17 cellular contexts compared by ENCODE assay signal in genomic region chr7:98231489-98232275, GRCh38. TPM values are rescaled to one million over a fixed set of nuclear protein-coding genes. Genes with fewer than 3 reads are reported as not detected.
DNase-seq lines count a peak whose midpoint lies in the region; ATAC-seq, FAIRE-seq and TF ChIP-seq lines count a peak whose summit lies in the region.
"Had no signal": no experiment of that assay in that cellular context is flagged by ENCODE, and none has a peak within 500 bp of the region (broad histone marks: within the 10 kb centered on the region; RNA-seq: fewer than 3 reads in every experiment).

No MANE protein-coding gene starts in this region.

- H3K36me3 Mint-ChIP-seq in naive thymus-derived CD4-positive, alpha-beta T cell = peaks cover 0 to 19% (median 3%) of the 10 kb centered on the region in 5 donors

- no peak overlapping the region for H3K4me3 ChIP-seq in K562
- no peak overlapping the region for H3K4me3 ChIP-seq in naive thymus-derived CD4-positive, alpha-beta T cell (ENCODE audit: low read length)

- intact Hi-C loops in K562 (cut with micrococcal nuclease) = no loop called here
- intact Hi-C loops in naive thymus-derived CD4-positive, alpha-beta T cell (cut with micrococcal nuclease) = no loop called here

- H3K27ac ChIP-seq in K562 (ENCODE audit: extremely low read depth, low read depth, low read length) = no peak overlapping the region
- H3K27ac ChIP-seq in naive thymus-derived CD4-positive, alpha-beta T cell (ENCODE audit: low read depth, low read length) = no peak overlapping the region
- H3K27ac ChIP-seq: C4-2B had no signal

- no peak for TF ChIP-seq CTCF in K562 (IDR thresholded peaks at IDR 0.05 in 2 of 3, conservative IDR thresholded peaks at IDR 0.05 in 1 of 3; ENCODE audit: insufficient read depth in 2 of 3, low read depth in 1 of 3, low read length in 3 of 3)

- TF ChIP-seq RAD21 in K562 (CRISPR knock-in tag; conservative IDR thresholded peaks at IDR 0.05 in 1 of 2, IDR thresholded peaks at IDR 0.05 in 1 of 2) = no peak

- H3K4me3 Mint-ChIP-seq in stimulated activated naive CD8-positive, alpha-beta T cell treated with anti-CD3 and anti-CD28 coated beads, Interleukin-15, amount 100 ng/mL, for 72 hours = no peak overlapping the region
- H3K4me3 Mint-ChIP-seq in naive thymus-derived CD4-positive, alpha-beta T cell = no peak overlapping the region
- H3K4me3 Mint-ChIP-seq: CD4-positive, alpha-beta memory T cell had no signal

- no peaks in the 10 kb centered on the region for H3K9me1 ChIP-seq in K562 (ENCODE audit: control insufficient read depth, insufficient read depth, low read length)

- no peak for DNase-seq in stimulated activated naive CD8-positive, alpha-beta T cell treated with anti-CD3 and anti-CD28 coated beads, Interleukin-15, amount 100 ng/mL, for 72 hours
- DNase-seq in stimulated activated naive CD8-positive, alpha-beta T cell treated with anti-CD3 and anti-CD28 coated beads, Interleukin-15, Interleukin-2, amounts not matched to agents 100 U/mL and 50 U/mL, for 24 hours = no peak
- DNase-seq in K562 (ENCODE audit: extremely low read depth in 1 of 4, low spot score in 3 of 4) (peak in 2 of 4 experiments; percentile 10 to 13), LoVo (ENCODE audit: low spot score) (no peak), NCI-H748 (lab: John Stamatoyannopoulos, UW; ENCODE audit: unreplicated experiment) (no peak)
- no peak for DNase-seq in naive thymus-derived CD4-positive, alpha-beta T cell
- DNase-seq in activated T-cell treated with anti-CD3 and anti-CD28 coated beads, Interleukin-2, amount 50 U/mL, for 48 hours = no peak
- DNase-seq: ACHN; CD4-positive, alpha-beta memory T cell; COR-L47; DND-41; GDM1 had no signal

- POLR2A ChIA-PET in K562 (lab: Yijun Ruan, JAX) = no interaction called here
- POLR2A ChIA-PET in naive thymus-derived CD4-positive, alpha-beta T cell (lab: Charles Lee) = interaction anchor here (0.9 kb wide), 1 partner anchor 13 kb away, joined by 3 read pairs; no protein-coding TSS in a partner anchor

- no peak overlapping the region for H3K27ac Mint-ChIP-seq in stimulated activated naive CD8-positive, alpha-beta T cell treated with anti-CD3 and anti-CD28 coated beads, Interleukin-15, amount 100 ng/mL, for 72 hours
- no peak overlapping the region for H3K27ac Mint-ChIP-seq in naive thymus-derived CD4-positive, alpha-beta T cell

- peaks cover 7 to 53% of the 10 kb centered on the region in 2 experiments for H3K27me3 ChIP-seq in K562 (ENCODE audit: control insufficient read depth in 2 of 2, insufficient read depth in 2 of 2, low read length in 2 of 2)
- H3K27me3 ChIP-seq in naive thymus-derived CD4-positive, alpha-beta T cell (ENCODE audit: control insufficient read depth in 2 of 2, insufficient read depth in 2 of 2, low read length in 2 of 2) = no peaks in the 10 kb centered on the region

- H3K9me3 ChIP-seq in K562 (replicated peaks; ENCODE audit: control insufficient read depth, insufficient read depth, low read depth, low read length) = no peaks in the 10 kb centered on the region
- no peaks in the 10 kb centered on the region for H3K9me3 ChIP-seq in naive thymus-derived CD4-positive, alpha-beta T cell (ENCODE audit: control insufficient read depth in 2 of 3, low read length in 3 of 3)

- H3K4me2 ChIP-seq in K562 (ENCODE audit: insufficient read depth, low read length) = no peak overlapping the region

- no peaks in the 10 kb centered on the region for H3K79me2 ChIP-seq in K562 (ENCODE audit: control insufficient read depth, insufficient read depth, low read length)

- in situ Hi-C loops in K562 (cut with MboI) = no loop called here

- no peak overlapping the region for H2AFZ ChIP-seq in K562 (ENCODE audit: low read depth, low read length)

- no peaks in the 10 kb centered on the region for H3K27me3 Mint-ChIP-seq in stimulated activated naive CD8-positive, alpha-beta T cell treated with anti-CD3 and anti-CD28 coated beads, Interleukin-15, amount 100 ng/mL, for 72 hours
- no peaks in the 10 kb centered on the region for H3K27me3 Mint-ChIP-seq in naive thymus-derived CD4-positive, alpha-beta T cell
- H3K27me3 Mint-ChIP-seq: CD4-positive, alpha-beta memory T cell had no signal

- TF ChIP-seq POLR2A in K562 (conservative IDR thresholded peaks at IDR 0.05) = no peak

- peaks cover 6% of the 10 kb centered on the region; the same call in 1 of the 2 replicates for H4K20me1 ChIP-seq in K562 (replicated peaks; ENCODE audit: control insufficient read depth, insufficient read depth, low read length)

- 56% methylated on average over 21 of the region's 25 CpGs for WGBS in K562 (ENCODE audit: insufficient coverage, low coverage, missing lambda C conversion rate)

- H3K4me1 Mint-ChIP-seq in stimulated activated naive CD8-positive, alpha-beta T cell treated with anti-CD3 and anti-CD28 coated beads, Interleukin-15, amount 100 ng/mL, for 72 hours = peaks cover 5% of the 10 kb centered on the region
- H3K4me1 Mint-ChIP-seq in naive thymus-derived CD4-positive, alpha-beta T cell = peaks cover 0 to 4% (median 0%) of the 10 kb centered on the region in 7 donors
- H3K4me1 Mint-ChIP-seq: CD4-positive, alpha-beta memory T cell had no signal

- CTCF ChIA-PET in K562 (lab: Yijun Ruan, JAX; ENCODE audit: low intra/inter-chr PET ratio) = interaction anchor here (0.6 kb wide), 1 partner anchor 210 kb away, joined by 4 read pairs; no protein-coding TSS in a partner anchor
- CTCF ChIA-PET in naive thymus-derived CD4-positive, alpha-beta T cell (lab: Charles Lee) = no interaction called here

- no peaks in the 10 kb centered on the region for H3K9me3 Mint-ChIP-seq in stimulated activated naive CD8-positive, alpha-beta T cell treated with anti-CD3 and anti-CD28 coated beads, Interleukin-15, amount 100 ng/mL, for 72 hours
- H3K9me3 Mint-ChIP-seq in naive thymus-derived CD4-positive, alpha-beta T cell = no peaks in the 10 kb centered on the region
- H3K9me3 Mint-ChIP-seq: CD4-positive, alpha-beta memory T cell had no signal

- 0 out of 4 replicates have a peak overlapping the region, but pooled peaks of 1 of the 2 experiments have one; percentile 62 for H3K9ac ChIP-seq in K562 (ENCODE audit: insufficient read depth in 1 of 2, low read depth in 2 of 2, low read length in 2 of 2)

- ATAC-seq in stimulated activated naive CD8-positive, alpha-beta T cell treated with anti-CD3 and anti-CD28 coated beads, Interleukin-15, amount 100 ng/mL, for 72 hours = peak; percentile 68
- ATAC-seq in stimulated activated naive CD8-positive, alpha-beta T cell treated with anti-CD3 and anti-CD28 coated beads, Interleukin-15, Interleukin-2, amounts not matched to agents 100 U/mL and 50 U/mL, for 24 hours = no peak
- no peak for ATAC-seq in K562
- peak; percentile 6 for ATAC-seq in naive thymus-derived CD4-positive, alpha-beta T cell
- ATAC-seq in GM18907 (IDR thresholded peaks at IDR 0.05; ENCODE audit: unreplicated experiment) = no peak
- ATAC-seq: HCT116 had no signal

- TF ChIP-seq EP300 in K562 (IDR thresholded peaks at IDR 0.05; ENCODE audit: low read length) = no peak

- H3K36me3 ChIP-seq in K562 (ENCODE audit: control insufficient read depth, insufficient read depth, low read length) = no peaks in the 10 kb centered on the region
- H3K36me3 ChIP-seq in naive thymus-derived CD4-positive, alpha-beta T cell (ENCODE audit: control insufficient read depth in 2 of 3, insufficient read depth in 3 of 3, low read length in 3 of 3) = peaks cover 0 to 91% (median 18%) of the 10 kb centered on the region in 3 experiments

- BruUV-seq in K562 (replicated peaks; lab: Mats Ljungman, UMichigan) = no TSS peak

- FAIRE-seq in K562 (lab: Jason Lieb, UNC) = no peak

- H3K4me1 ChIP-seq in K562 (replicated peaks in 1 of 2; ENCODE audit: control insufficient read depth in 2 of 2, insufficient read depth in 2 of 2, low read length in 2 of 2) = peaks cover 0 to 45% of the 10 kb centered on the region in 2 experiments; a peak in 1 of 5 replicates
- H3K4me1 ChIP-seq in naive thymus-derived CD4-positive, alpha-beta T cell (ENCODE audit: control insufficient read depth in 2 of 2, insufficient read depth in 2 of 2, low read length in 2 of 2) = no peaks in the 10 kb centered on the region

RNA-seq across cellular contexts. Expression of gene TECPR1, which starts 20.4 kb away (rescaled TPM):
- 19.4 and 31.8 TPM in 2 replicates for total RNA-seq in K562 (2011; cell fraction: chromatin; rRNA removed; ENCODE audit: low replicate concordance)
- total RNA-seq in K562 (2011; cell fraction: nucleolus; rRNA removed) = 12.4 and 19.8 TPM in 2 replicates
- 15.6 and 16.7 TPM in 2 replicates for total RNA-seq in K562 (2011; cell fraction: nucleoplasm; rRNA removed)
- total RNA-seq in K562 (2014; rRNA removed) (7.7 and 8.7 TPM in 2 replicates), K562 (2014; rRNA removed; fragmentation: Illumina TruSeq; extraction: Trizol) (2.1 and 4.1 TPM in 2 replicates), K562 (2015; rRNA removed; fragmentation: Illumina TruSeq; extraction: Trizol) (3.4 and 4.2 TPM in 2 replicates), K562 (2021) (10.5 and 15.0 TPM in 2 replicates)
- polyA plus RNA-seq in K562 (2011; rRNA removed) (1.2 and 2.6 TPM in 2 replicates), K562 (2014; fragmentation: Illumina TruSeq; extraction: Trizol) (2.2 and 3.4 TPM in 2 replicates), K562 (2014; fragmentation: Nextera tagmentation; extraction: Ambion mirVana) (under 1 TPM; 0.17 to 0.18 TPM), K562 (2014; rRNA removed) (4.4 and 6.2 TPM in 2 replicates)
- polyA plus RNA-seq in K562 (2011; cell fraction: cytosol; rRNA removed) = 0.83 and 1.5 TPM in 2 replicates
- 4.3 and 6.8 TPM in 2 replicates for polyA plus RNA-seq in K562 (2011; cell fraction: nucleus; rRNA removed)
- 4.8 and 11.1 TPM in 2 replicates for polyA plus RNA-seq in K562 (2012)
- 1.8 and 2.0 TPM in 2 replicates for polyA minus RNA-seq in K562 (2011; rRNA and poly(A)+ RNA removed)
- polyA minus RNA-seq in K562 (2011; cell fraction: cytosol; rRNA and poly(A)+ RNA removed) = 3.1 and 6.8 TPM in 2 replicates
- polyA minus RNA-seq in K562 (2011; cell fraction: nucleus; rRNA and poly(A)+ RNA removed) = 3.4 and 4.3 TPM in 2 replicates
- 100 to 1,000 TPM in 4 of 5 experiments, 10 to 100 TPM in 1; 82.4 to 203 (median 134) TPM for total RNA-seq in naive thymus-derived CD4-positive, alpha-beta T cell
- polyA plus RNA-seq in naive thymus-derived CD4-positive, alpha-beta T cell = 10 to 100 TPM; 21.0 to 32.3 TPM

RNA-seq across cellular contexts. Expression of gene BHLHA15, which starts 20.4 kb away (rescaled TPM):
- total RNA-seq in K562 (2011; cell fraction: chromatin; rRNA removed; ENCODE audit: low replicate concordance) = not detected in 2 replicates
- 1.2 and 1.5 TPM in 2 replicates for total RNA-seq in K562 (2011; cell fraction: nucleolus; rRNA removed)
- total RNA-seq in K562 (2011; cell fraction: nucleoplasm; rRNA removed) = not detected in 2 replicates
- total RNA-seq in K562 (2014; rRNA removed) (1.8 and 3.7 TPM in 2 replicates), K562 (2014; rRNA removed; fragmentation: Illumina TruSeq; extraction: Trizol) (not detected in 2 replicates), K562 (2015; rRNA removed; fragmentation: Illumina TruSeq; extraction: Trizol) (0.38 TPM in 1 of 2 replicates, not detected in the other), K562 (2021) (2.0 and 2.4 TPM in 2 replicates)
- polyA plus RNA-seq in K562 (2011; rRNA removed) (0.12 and 0.31 TPM in 2 replicates), K562 (2014; fragmentation: Illumina TruSeq; extraction: Trizol) (0.22 TPM in 1 of 2 replicates, not detected in the other), K562 (2014; fragmentation: Nextera tagmentation; extraction: Ambion mirVana) (not detected), K562 (2014; rRNA removed) (1.1 and 2.4 TPM in 2 replicates)
- polyA plus RNA-seq in K562 (2011; cell fraction: cytosol; rRNA removed) = 0.28 and 1.7 TPM in 2 replicates
- 0.21 and 0.64 TPM in 2 replicates for polyA plus RNA-seq in K562 (2011; cell fraction: nucleus; rRNA removed)
- 0.87 and 1.5 TPM in 2 replicates for polyA plus RNA-seq in K562 (2012)
- polyA minus RNA-seq in K562 (2011; rRNA and poly(A)+ RNA removed) = not detected in 2 replicates
- not detected in 2 replicates for polyA minus RNA-seq in K562 (2011; cell fraction: cytosol; rRNA and poly(A)+ RNA removed)
- 0.89 and 1.3 TPM in 2 replicates for polyA minus RNA-seq in K562 (2011; cell fraction: nucleus; rRNA and poly(A)+ RNA removed)
- under 1 TPM in 2 of 5 experiments, not detected in 3; 0.39 to 0.80 TPM for total RNA-seq in naive thymus-derived CD4-positive, alpha-beta T cell
- polyA plus RNA-seq in naive thymus-derived CD4-positive, alpha-beta T cell = not detected
- total RNA-seq: A172; CD4-positive, alpha-beta memory T cell; H4 had no signal
- polyA plus RNA-seq: CD4-positive, alpha-beta memory T cell had no signal

RNA-seq across cellular contexts. Expression of gene BRI3, which starts 49.8 kb away (rescaled TPM):
- 12.6 and 25.0 TPM in 2 replicates for total RNA-seq in K562 (2011; cell fraction: chromatin; rRNA removed; ENCODE audit: low replicate concordance)
- 16.4 and 20.8 TPM in 2 replicates for total RNA-seq in K562 (2011; cell fraction: nucleolus; rRNA removed)
- 21.3 and 23.7 TPM in 2 replicates for total RNA-seq in K562 (2011; cell fraction: nucleoplasm; rRNA removed)
- 9.9 and 10.7 TPM in 2 replicates for total RNA-seq in K562 (2014; rRNA removed)
- 11.9 and 21.6 TPM in 2 replicates for total RNA-seq in K562 (2014; rRNA removed; fragmentation: Illumina TruSeq; extraction: Trizol)
- 29.1 and 29.8 TPM in 2 replicates for total RNA-seq in K562 (2015; rRNA removed; fragmentation: Illumina TruSeq; extraction: Trizol)
- 55.1 and 57.4 TPM in 2 replicates for total RNA-seq in K562 (2021)
- 18.6 and 21.3 TPM in 2 replicates for polyA plus RNA-seq in K562 (2011; rRNA removed)
- 24.1 and 28.7 TPM in 2 replicates for polyA plus RNA-seq in K562 (2011; cell fraction: cytosol; rRNA removed)
- 16.2 and 18.7 TPM in 2 replicates for polyA plus RNA-seq in K562 (2011; cell fraction: nucleus; rRNA removed)
- 46.4 and 129 TPM in 2 replicates for polyA plus RNA-seq in K562 (2012)
- polyA plus RNA-seq in K562 (2014; fragmentation: Illumina TruSeq; extraction: Trizol) = 16.9 and 26.0 TPM in 2 replicates
- 1 to 10 TPM; 4.3 to 5.7 TPM for polyA plus RNA-seq in K562 (2014; fragmentation: Nextera tagmentation; extraction: Ambion mirVana)
- 23.1 and 39.8 TPM in 2 replicates for polyA plus RNA-seq in K562 (2014; rRNA removed)
- polyA minus RNA-seq in K562 (2011; rRNA and poly(A)+ RNA removed) = 8.9 and 9.1 TPM in 2 replicates
- polyA minus RNA-seq in K562 (2011; cell fraction: cytosol; rRNA and poly(A)+ RNA removed) = 8.2 and 13.9 TPM in 2 replicates
- polyA minus RNA-seq in K562 (2011; cell fraction: nucleus; rRNA and poly(A)+ RNA removed) = 9.2 and 11.0 TPM in 2 replicates
- total RNA-seq in naive thymus-derived CD4-positive, alpha-beta T cell = 100 to 1,000 TPM in 1 of 5 experiments, 10 to 100 TPM in 4; 73.1 to 194 (median 86.5) TPM
- 10 to 100 TPM; 17.8 to 20.3 TPM for polyA plus RNA-seq in naive thymus-derived CD4-positive, alpha-beta T cell

Comparison
In these comparisons a context has a peak if more than half of its experiments do, and no peak if none do; other contexts are left out.
1. ATAC-seq: peak in stimulated activated naive CD8-positive, alpha-beta T cell treated with anti-CD3 and anti-CD28 coated beads, Interleukin-15, amount 100 ng/mL, for 72 hours (single experiment) and naive thymus-derived CD4-positive, alpha-beta T cell (single experiment); none in stimulated activated naive CD8-positive, alpha-beta T cell treated with anti-CD3 and anti-CD28 coated beads, Interleukin-15, Interleukin-2, amounts not matched to agents 100 U/mL and 50 U/mL, for 24 hours (single experiment), K562 (single experiment) and GM18907 (single experiment).